8 cellular contexts compared by ENCODE assay signal in genomic region chr1:226912587-226913176, GRCh38.
DNase-seq lines count a peak whose midpoint lies in the region; ATAC-seq and TF ChIP-seq lines count a peak whose summit lies in the region.

No MANE protein-coding gene starts in this region.

- H3K4me2 ChIP-seq in parathyroid adenoma (ENCODE audit: low read length) = no peak overlapping the region

- peak; percentile 33 for TF ChIP-seq CTCF in foreskin fibroblast (IDR thresholded peaks at IDR 0.05; ENCODE audit: low read depth, low read length)
- peak; percentile 69 for TF ChIP-seq CTCF in parathyroid adenoma (IDR thresholded peaks at IDR 0.05)

- H2AFZ ChIP-seq in parathyroid adenoma = peak overlapping the region; percentile 58

- no peaks in the 10 kb centered on the region for H3K36me3 ChIP-seq in parathyroid adenoma (ENCODE audit: control insufficient read depth, insufficient read depth, low read length)

- no peaks in the 10 kb centered on the region for H3K4me1 ChIP-seq in parathyroid adenoma

- DNase-seq in C1 segment of cervical spinal cord (lab: John Stamatoyannopoulos, UW) (peak in 11 of 14 donors; percentile 6 to 67 (median 11)), NCI-H1092 (lab: John Stamatoyannopoulos, UW) (peak; percentile 54), foreskin fibroblast (peak in 1 of 2 donors; percentile 27), GF-D8 (lab: John Stamatoyannopoulos, UW) (no peak)
- peak; percentile 69 for DNase-seq in activated CD8-positive, alpha-beta memory T cell treated with anti-CD3 and anti-CD28 coated beads, Interleukin-2, amount 50 U/mL, for 48 hours

- no peak overlapping the region for H3K27ac ChIP-seq in parathyroid adenoma

- peak; percentile 66 for ATAC-seq in GM19455 (IDR thresholded peaks at IDR 0.05; ENCODE audit: unreplicated experiment)
- ATAC-seq in HG02571 (IDR thresholded peaks at IDR 0.05; ENCODE audit: unreplicated experiment) = no peak

- H3K4me3 ChIP-seq in foreskin fibroblast (ENCODE audit: low read depth in 1 of 2, low read length in 2 of 2) (no peak overlapping the region), parathyroid adenoma (ENCODE audit: low read depth, low read length) (no peak overlapping the region)

- H3K9me3 ChIP-seq in parathyroid adenoma (ENCODE audit: control insufficient read depth, low read length) = no peaks in the 10 kb centered on the region

- H3K27me3 ChIP-seq in parathyroid adenoma (ENCODE audit: control insufficient read depth, insufficient read depth, low read length) = no peaks in the 10 kb centered on the region

- H3K9ac ChIP-seq in parathyroid adenoma = no peak overlapping the region

- no peaks in the 10 kb centered on the region for H3K79me2 ChIP-seq in parathyroid adenoma
